In genomic region chr17:56389356-56389755, GRCh38 we compare ENCODE assay signal across 26 cellular contexts.
"Had no signal": no experiment of that assay in that cellular context is flagged by ENCODE, and none has a peak within 500 bp of the region (broad histone marks: within the 10 kb centered on the region; RNA-seq: fewer than 3 reads in every experiment).

No MANE protein-coding gene starts in this region.

- H3K4me1 ChIP-seq: ascending aorta had no signal

- DNase-seq: activated CD4-positive, alpha-beta T cell treated with anti-CD3 and anti-CD28 coated beads, Interleukin-2, amount 10 ng/mL, durations not matched to agents 24 days and 14 days; activated CD4-positive, alpha-beta T cell treated with anti-CD3 and anti-CD28 coated beads, Interleukin-2, amount 50 U/mL, for 4 hours; activated CD8-positive, alpha-beta T cell treated with anti-CD3 and anti-CD28 coated beads for 36 hours; activated gamma-delta T cell; activated naive CD4-positive, alpha-beta T cell treated with Interleukin-2 at 50 U/mL for 16 hours; activated naive CD8-positive, alpha-beta T cell treated with anti-CD3 and anti-CD28 coated beads, Interleukin-2, amount 10 ng/mL, durations not matched to agents 7 days and 5 days; activated T-cell treated with anti-CD3 and anti-CD28 coated beads, Interleukin-2, amount 50 U/mL, for 24 hours; amygdala; NCI-H1092; NCI-H1436 treated with DMSO at 0.1 percent for 48 hours; NCI-H1694 treated with DMSO at 0.1 percent for 48 hours; NCI-H2029; NCI-H2107; NCI-H2171; NCI-H510A; NCI-H526; NCI-H748 treated with DMSO at 0.1 percent for 48 hours; NK-92 treated with Interleukin-12 subunit alpha and Interleukin-12 subunit beta, amount 100 ng/mL, for 24 hours; OCI-M1; Right ventricle myocardium superior; SK-N-SH; T1000 had no signal

- H3K4me3 ChIP-seq: ascending aorta, cardiac muscle cell, K562, SJSA1 had no signal

- FAIRE-seq: K562 had no signal

- ATAC-seq: activated CD8-positive, alpha-beta T cell treated with anti-CD3 and anti-CD28 coated beads for 36 hours; K562 had no signal

- H3K27me3 ChIP-seq: ascending aorta, cardiac muscle cell, SJSA1 had no signal

- H3K9ac ChIP-seq: SK-N-SH had no signal

- H3K9me3 ChIP-seq: SK-N-SH had no signal

- H3K36me3 ChIP-seq: ascending aorta, cardiac muscle cell, SJSA1 had no signal

- H3K4me2 ChIP-seq: SK-N-SH had no signal

- H3K27ac ChIP-seq: ascending aorta, cardiac muscle cell, SJSA1 had no signal
